14 cellular contexts compared by ENCODE assay signal in the genomic region with DNA sequence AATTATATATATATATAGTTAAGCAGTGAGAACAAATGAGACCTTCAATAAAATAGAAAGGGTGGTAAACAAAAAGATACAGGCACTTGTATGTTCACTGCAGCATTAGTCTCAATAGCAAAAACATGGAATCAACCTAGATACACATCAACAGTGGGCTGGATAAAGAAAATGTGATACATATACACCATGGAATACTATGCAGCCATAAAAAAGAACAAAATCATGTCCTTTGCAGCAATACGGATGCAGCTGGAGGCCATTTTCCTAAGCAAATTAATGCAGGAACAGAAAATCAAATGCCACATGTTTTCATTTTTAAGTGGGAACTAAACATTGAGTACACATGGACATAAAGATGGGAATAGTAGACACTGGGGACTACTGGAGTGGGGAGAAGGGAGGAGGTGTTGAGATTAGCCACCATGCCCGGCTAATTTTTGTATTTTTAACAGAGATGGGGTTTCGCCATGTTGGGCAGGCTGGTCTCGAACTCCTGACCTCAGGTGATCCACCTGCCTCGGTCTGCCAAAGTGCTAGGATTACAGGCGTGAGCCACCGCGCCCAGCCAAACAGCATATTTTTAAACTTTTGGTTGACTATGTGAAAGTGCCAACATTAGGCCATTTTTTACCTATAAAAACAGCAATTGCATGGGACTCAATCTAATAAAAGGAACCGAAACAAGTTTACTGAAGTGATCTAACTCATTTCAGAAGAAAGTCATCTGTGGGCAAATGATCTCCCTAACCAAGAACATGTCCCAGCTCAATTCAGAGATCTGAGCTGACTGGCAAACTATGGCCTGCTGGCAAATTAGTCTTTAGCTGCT. TPM values are rescaled to one million over a fixed set of nuclear protein-coding genes. Genes with fewer than 3 reads are reported as not detected.
DNase-seq lines count a peak whose midpoint lies in the region; ATAC-seq, FAIRE-seq and TF ChIP-seq lines count a peak whose summit lies in the region.
"Had no signal": no experiment of that assay in that cellular context is flagged by ENCODE, and none has a peak within 500 bp of the region (broad histone marks: within the 10 kb centered on the region; RNA-seq: fewer than 3 reads in every experiment).

No MANE protein-coding gene starts in this region.

- H3K4me3 Mint-ChIP-seq in T-helper 2 cell treated with Interferon-gamma antibody and Interleukin-4, amounts not matched to agents 5 μg/mL and 100 μg/mL, for 36 hours, result no peak overlapping the region
- H3K4me3 Mint-ChIP-seq: natural killer cell treated with Interleukin-12 subunit alpha and Interleukin-12 subunit beta and Interleukin-15 and Interleukin-18, amount 100 ng/mL, for 72 hours had no signal

- H2AFZ ChIP-seq in GM12878 (ENCODE audit: control insufficient read depth, low read depth, low read length), result no peak overlapping the region

- CTCF ChIA-PET in GM12878 (lab: Yijun Ruan, JAX), result interaction anchor here (1.0 to 1.1 kb wide), 4 partner anchors 9 to 260 kb away, joined by 3 to 4 read pairs (median 3); no protein-coding TSS in a partner anchor

- no peak for TF ChIP-seq POLR2A in GM12878 (IDR thresholded peaks at IDR 0.05; ENCODE audit: low read depth, low read length)
- no peak for TF ChIP-seq POLR2A in sigmoid colon (IDR thresholded peaks at IDR 0.05)

- ATAC-seq in GM18867 (IDR thresholded peaks at IDR 0.05; ENCODE audit: unreplicated experiment) (peak; percentile 84), GM21786 (IDR thresholded peaks at IDR 0.05; ENCODE audit: unreplicated experiment) (peak; percentile 92), HG03469 (IDR thresholded peaks at IDR 0.05; ENCODE audit: unreplicated experiment) (peak; percentile 50), GM12878 (peak; percentile 95)
- ATAC-seq in stimulated activated naive CD8-positive, alpha-beta T cell treated with anti-CD3 and anti-CD28 coated beads, Interleukin-15, Interleukin-2, amounts not matched to agents 100 U/mL and 50 U/mL, for 24 hours, result no peak
- ATAC-seq: left lobe of liver; natural killer cell treated with Interleukin-12 subunit alpha and Interleukin-12 subunit beta and Interleukin-15 and Interleukin-18, amount 100 ng/mL, for 72 hours had no signal

- no peaks in the 10 kb centered on the region; a peak in 1 of 4 replicates for H3K36me3 ChIP-seq in GM12878 (ENCODE audit: control insufficient read depth in 2 of 2, insufficient read depth in 2 of 2, low read length in 1 of 2)
- H3K36me3 ChIP-seq in sigmoid colon, result no peaks in the 10 kb centered on the region

- H3K9me3 Mint-ChIP-seq in T-helper 2 cell treated with Interferon-gamma antibody and Interleukin-4, amounts not matched to agents 5 μg/mL and 100 μg/mL, for 36 hours, result peaks cover 12% of the 10 kb centered on the region

- no peaks in the 10 kb centered on the region for H3K4me1 Mint-ChIP-seq in T-helper 2 cell treated with Interferon-gamma antibody and Interleukin-4, amounts not matched to agents 5 μg/mL and 100 μg/mL, for 36 hours (ENCODE audit: low read depth)

- TF ChIP-seq RAD21 in GM12878 (IDR thresholded peaks at IDR 0.05; ENCODE audit: insufficient read depth, low read depth, low read length), result no peak

- no peak overlapping the region for H3K9ac ChIP-seq in GM12878 (ENCODE audit: control insufficient read depth, insufficient read depth, low read length)

- peak; percentile 98 for FAIRE-seq in GM12878 (lab: Jason Lieb, UNC)

- RAD21 ChIA-PET in GM12878 (lab: Charles Lee; ENCODE audit: unreplicated experiment), result interaction anchor here (0.7 to 2.9 kb wide), 6 partner anchors 20 to 259 kb away, joined by 3 to 14 read pairs (median 5); partner anchors contain the start of gene ICA1L

- TF ChIP-seq CTCF in GM12878 (IDR thresholded peaks at IDR 0.05 in 2 of 3, conservative IDR thresholded peaks at IDR 0.05 in 1 of 3; ENCODE audit: control insufficient read depth in 2 of 3, extremely low read depth in 1 of 3, insufficient read depth in 1 of 3, low read depth in 3 of 3, low read length in 3 of 3) (no peak), sigmoid colon (IDR thresholded peaks at IDR 0.05) (no peak)

- H3K9me3 ChIP-seq in GM12878 (replicated peaks; ENCODE audit: control insufficient read depth, insufficient read depth, low read length) (peaks cover 7% of the 10 kb centered on the region; the same call in 2 of the 3 replicates), sigmoid colon (no peaks in the 10 kb centered on the region)

- intact Hi-C loops in GM12878 (cut with micrococcal nuclease; ENCODE audit: unreplicated experiment) (no loop called here), sigmoid colon (cut with DNase I) (no loop called here)

- H3K4me1 ChIP-seq in GM12878 (ENCODE audit: control insufficient read depth, insufficient read depth, low read length), result peaks cover 11% of the 10 kb centered on the region
- H3K4me1 ChIP-seq in sigmoid colon, result no peaks in the 10 kb centered on the region

- H3K4me2 ChIP-seq in GM12878 (ENCODE audit: control insufficient read depth, insufficient read depth), result peak overlapping the region; percentile 41; the same call in 1 of the 2 replicates

- in situ Hi-C loops in GM12878 (cut with MboI), result no loop called here

- TF ChIP-seq EP300 in GM12878 (IDR thresholded peaks at IDR 0.05; ENCODE audit: borderline replicate concordance in 1 of 2, control insufficient read depth in 1 of 2, low read depth in 2 of 2, low read length in 2 of 2) (peak in 1 of 2 experiments; percentile 76; a peak in 1 of 4 replicates), sigmoid colon (IDR thresholded peaks at IDR 0.05) (no peak)

- H3K79me2 ChIP-seq in GM12878 (ENCODE audit: control insufficient read depth, insufficient read depth, low read length), result no peaks in the 10 kb centered on the region

- no peaks in the 10 kb centered on the region for H3K27me3 Mint-ChIP-seq in T-helper 2 cell treated with Interferon-gamma antibody and Interleukin-4, amounts not matched to agents 5 μg/mL and 100 μg/mL, for 36 hours (ENCODE audit: low read depth)
- H3K27me3 Mint-ChIP-seq: natural killer cell treated with Interleukin-12 subunit alpha and Interleukin-12 subunit beta and Interleukin-15 and Interleukin-18, amount 100 ng/mL, for 72 hours had no signal

- H3K27ac ChIP-seq in GM12878 (ENCODE audit: control insufficient read depth, insufficient read depth) (peak overlapping the region; percentile 37; the same call in 1 of the 2 replicates), sigmoid colon (no peak overlapping the region)
- H3K27ac ChIP-seq: dorsolateral prefrontal cortex, SK-N-MC, VCaP had no signal

- SMC1A ChIA-PET in GM12878 (lab: Charles Lee; ENCODE audit: uncharacterized antibody, unreplicated experiment), result interaction anchor here (0.7 to 2.5 kb wide), 11 partner anchors 8 to 559 kb away, joined by 3 to 20 read pairs (median 3); no protein-coding TSS in a partner anchor

- H3K27me3 ChIP-seq in GM12878 (replicated peaks in 1 of 2; ENCODE audit: control insufficient read depth in 2 of 2, insufficient read depth in 2 of 2, low read length in 1 of 2), result no peaks in the 10 kb centered on the region
- H3K27me3 ChIP-seq in sigmoid colon, result no peaks in the 10 kb centered on the region
- H3K27me3 ChIP-seq: dorsolateral prefrontal cortex had no signal

- H4K20me1 ChIP-seq in GM12878 (ENCODE audit: control insufficient read depth, insufficient read depth), result no peaks in the 10 kb centered on the region

- peaks cover 3% of the 10 kb centered on the region for H3K36me3 Mint-ChIP-seq in T-helper 2 cell treated with Interferon-gamma antibody and Interleukin-4, amounts not matched to agents 5 μg/mL and 100 μg/mL, for 36 hours (ENCODE audit: low read depth)
- H3K36me3 Mint-ChIP-seq: natural killer cell treated with Interleukin-12 subunit alpha and Interleukin-12 subunit beta and Interleukin-15 and Interleukin-18, amount 100 ng/mL, for 72 hours had no signal

- DNase-seq in GM12878 (ENCODE audit: low read depth, low spot score) (peak; percentile 73), sigmoid colon (no peak), NCI-H1105 treated with DMSO at 0.1 percent for 48 hours (lab: John Stamatoyannopoulos, UW) (no peak)
- DNase-seq in stimulated activated naive CD8-positive, alpha-beta T cell treated with anti-CD3 and anti-CD28 coated beads, Interleukin-15, Interleukin-2, amounts not matched to agents 100 U/mL and 50 U/mL, for 24 hours, result no peak
- no peak for DNase-seq in T-helper 2 cell treated with Interferon-gamma antibody and Interleukin-4, amounts not matched to agents 5 μg/mL and 100 μg/mL, for 36 hours (ENCODE audit: low spot score)
- DNase-seq: dorsolateral prefrontal cortex, NCI-H2171 had no signal

- H3K27ac Mint-ChIP-seq in T-helper 2 cell treated with Interferon-gamma antibody and Interleukin-4, amounts not matched to agents 5 μg/mL and 100 μg/mL, for 36 hours, result no peak overlapping the region
- H3K27ac Mint-ChIP-seq: natural killer cell treated with Interleukin-12 subunit alpha and Interleukin-12 subunit beta and Interleukin-15 and Interleukin-18, amount 100 ng/mL, for 72 hours had no signal

- no TSS peak for BruUV-seq in GM12878 (replicated peaks; lab: Mats Ljungman, UMichigan)

- 24% methylated on average over 9 of the region's 9 CpGs for WGBS in GM12878 (ENCODE audit: insufficient coverage, insufficient replicate concordance, low lambda C conversion rate, missing lambda C conversion rate)
- WGBS in sigmoid colon, 2 donors, result 93 to 97% methylated on average over 9 of the region's 9 CpGs

- H3K4me3 ChIP-seq in GM12878 (0 out of 2 replicates have a peak overlapping the region, but pooled peaks have one; percentile 14), sigmoid colon (no peak overlapping the region)
- H3K4me3 ChIP-seq: dorsolateral prefrontal cortex, SK-N-MC had no signal

- POLR2A ChIA-PET in GM12878 (lab: Charles Lee), result no interaction called here

TF ChIP-seq in GM12878, 131 proteins besides CTCF, POLR2A, EP300 and RAD21 (continues in another document):
- no peak; the same call in 1 of the 2 replicates for TF ChIP-seq BMI1 (IDR thresholded peaks at IDR 0.05; ENCODE audit: borderline replicate concordance)

RNA-seq across cellular contexts. Expression of gene ICA1L, which starts 23.7 kb away (rescaled TPM):
- 24.9 and 28.1 TPM in 2 replicates for total RNA-seq in GM12878 (2013; cell fraction: nucleolus; rRNA removed)
- total RNA-seq in GM12878 (2014; rRNA removed), result 2.9 and 5.8 TPM in 2 replicates
- 4.3 TPM in 2 replicates for total RNA-seq in GM12878 (2014; rRNA removed; fragmentation: Illumina TruSeq; extraction: Trizol)
- 2.8 and 5.1 TPM in 2 replicates for total RNA-seq in GM12878 (2021)
- polyA plus RNA-seq in GM12878 (2011; ENCODE audit: low read depth), result 0.63 TPM
- polyA plus RNA-seq in GM12878 (2011; rRNA removed), result 7.4 and 12.7 TPM in 2 replicates
- 2.2 and 2.5 TPM in 2 replicates for polyA plus RNA-seq in GM12878 (2011; cell fraction: cytosol; rRNA removed)
- polyA plus RNA-seq in GM12878 (2011; cell fraction: nucleus; rRNA removed), result 6.4 and 8.7 TPM in 2 replicates
- 1.6 TPM in 2 replicates for polyA plus RNA-seq in GM12878 (2012)
- 5.4 and 6.0 TPM in 2 replicates for polyA plus RNA-seq in GM12878 (2014; fragmentation: Illumina TruSeq; extraction: Trizol)
- 1 to 10 TPM in 1 of 2 experiments, under 1 TPM in 1; 0.85 to 1.2 TPM for polyA plus RNA-seq in GM12878 (2014; fragmentation: Nextera tagmentation; extraction: Ambion mirVana)
- polyA plus RNA-seq in GM12878 (2014; rRNA removed), result 4.1 and 5.6 TPM in 2 replicates
- polyA plus RNA-seq in GM12878 (2016; fragmentation: Nextera tagmentation; extraction: Ambion mirVana), result 1 to 10 TPM; 2.0 to 2.8 TPM
- polyA minus RNA-seq in GM12878 (2011; rRNA and poly(A)+ RNA removed), result 5.4 and 9.9 TPM in 2 replicates
- polyA minus RNA-seq in GM12878 (2011; cell fraction: cytosol; rRNA and poly(A)+ RNA removed), result 1.1 and 6.5 TPM in 2 replicates
- polyA minus RNA-seq in GM12878 (2011; cell fraction: nucleus; rRNA and poly(A)+ RNA removed), result 3.4 and 8.9 TPM in 2 replicates
- 10 to 100 TPM; 15.7 to 28.8 (median 25.1) TPM for total RNA-seq in sigmoid colon
- 1 to 10 TPM in 2 of 3 donors, under 1 TPM in 1; 0.46 to 1.8 (median 1.3) TPM for polyA plus RNA-seq in sigmoid colon
